In genomic region chr12:55673638-55674037, GRCh38 we compare ENCODE assay signal across 13 cellular contexts. TPM values are rescaled to one million over a fixed set of nuclear protein-coding genes. Genes with fewer than 3 reads are reported as not detected.
DNase-seq lines count a peak whose midpoint lies in the region; ATAC-seq and TF ChIP-seq lines count a peak whose summit lies in the region.
"Had no signal": no experiment of that assay in that cellular context is flagged by ENCODE, and none has a peak within 500 bp of the region (broad histone marks: within the 10 kb centered on the region; RNA-seq: fewer than 3 reads in every experiment).

No MANE protein-coding gene starts in this region.

- in situ Hi-C loops in transverse colon (cut with MboI; ENCODE audit: low pct_ligation_motif_present in 1 of 4, low pct_unique_long_range_greater_than_20kb in 1 of 4, low sequenced_read_pairs in 3 of 4) = no loop called here

- peak overlapping the region; percentile 19 to 40 (median 24) for H3K27ac ChIP-seq in transverse colon

- no peak for TF ChIP-seq CTCF in transverse colon (IDR thresholded peaks at IDR 0.05)
- no peak for TF ChIP-seq CTCF in activated CD8-positive, alpha-beta T cell treated with anti-CD3 and anti-CD28 coated beads for 36 hours (IDR thresholded peaks at IDR 0.05)

- POLR2A ChIA-PET in activated CD8-positive, alpha-beta T cell treated with anti-CD3 and anti-CD28 coated beads for 36 hours (lab: Charles Lee) = interaction anchor here (0.6 to 1.9 kb wide), 3 partner anchors 9 to 23 kb away, joined by 3 to 4 read pairs (median 3); no protein-coding TSS in a partner anchor

- CTCF ChIA-PET in activated CD8-positive, alpha-beta T cell treated with anti-CD3 and anti-CD28 coated beads for 36 hours (lab: Charles Lee) = interaction anchor here (1.9 kb wide), 1 partner anchor 17 kb away, joined by 8 read pairs; no protein-coding TSS in a partner anchor

- intact Hi-C loops in left cardiac atrium (cut with DNase I) = no loop called here
- intact Hi-C loops in Right ventricle myocardium inferior (cut with DNase I) = no loop called here
- intact Hi-C loops in transverse colon (cut with DNase I; ENCODE audit: low total_unique reads) = no loop called here
- intact Hi-C loops in activated CD8-positive, alpha-beta T cell treated with anti-CD3 and anti-CD28 coated beads for 36 hours (cut with micrococcal nuclease) = no loop called here

- H3K36me3 ChIP-seq in transverse colon = no peaks in the 10 kb centered on the region

- H3K4me1 ChIP-seq in transverse colon = peaks cover 0 to 46% (median 13%) of the 10 kb centered on the region in 4 donors

- H3K4me1 Mint-ChIP-seq in activated CD8-positive, alpha-beta T cell treated with anti-CD3 and anti-CD28 coated beads for 36 hours (ENCODE audit: low read depth) = no peaks in the 10 kb centered on the region

- H3K4me3 ChIP-seq in transverse colon = no peak overlapping the region

- no peak for DNase-seq in left cardiac atrium
- DNase-seq in Right ventricle myocardium inferior (ENCODE audit: missing footprints) = no peak
- peak; percentile 79 to 95 for DNase-seq in NOMO-1 (lab: John Stamatoyannopoulos, UW; ENCODE audit: unreplicated experiment in 2 of 2)
- no peak for DNase-seq in transverse colon
- no peak for DNase-seq in NCI-H2081 treated with DMSO at 0.1 percent for 48 hours (lab: John Stamatoyannopoulos, UW)
- DNase-seq in activated CD8-positive, alpha-beta T cell treated with anti-CD3 and anti-CD28 coated beads for 36 hours = no peak
- no peak for DNase-seq in activated CD8-positive, alpha-beta memory T cell treated with anti-CD3 and anti-CD28 coated beads, Interleukin-2, amount 50 U/mL, for 4 hours
- DNase-seq: NCI-H524 treated with DMSO at 0.1 percent for 48 hours had no signal

- no peak overlapping the region for H3K4me3 Mint-ChIP-seq in activated CD8-positive, alpha-beta T cell treated with anti-CD3 and anti-CD28 coated beads for 36 hours

- H3K27me3 ChIP-seq in transverse colon = no peaks in the 10 kb centered on the region

- peaks cover 3% of the 10 kb centered on the region for H3K27me3 Mint-ChIP-seq in activated CD8-positive, alpha-beta T cell treated with anti-CD3 and anti-CD28 coated beads for 36 hours

- no peaks in the 10 kb centered on the region for H3K36me3 Mint-ChIP-seq in activated CD8-positive, alpha-beta T cell treated with anti-CD3 and anti-CD28 coated beads for 36 hours (ENCODE audit: low read depth)

- TF ChIP-seq EP300 in transverse colon (IDR thresholded peaks at IDR 0.05; ENCODE audit: low read depth) = no peak

- TF ChIP-seq POLR2A in transverse colon (IDR thresholded peaks at IDR 0.05) = no peak

- H3K9me3 ChIP-seq in transverse colon = no peaks in the 10 kb centered on the region

- no peaks in the 10 kb centered on the region for H3K9me3 Mint-ChIP-seq in activated CD8-positive, alpha-beta T cell treated with anti-CD3 and anti-CD28 coated beads for 36 hours

- H3K27ac Mint-ChIP-seq in activated CD8-positive, alpha-beta T cell treated with anti-CD3 and anti-CD28 coated beads for 36 hours = no peak overlapping the region

- ATAC-seq in left cardiac atrium (peak; percentile 44 to 52), Right ventricle myocardium inferior (no peak), HG02885 (IDR thresholded peaks at IDR 0.05; ENCODE audit: poor library complexity, unreplicated experiment) (peak; percentile 100)
- ATAC-seq in activated CD8-positive, alpha-beta T cell treated with anti-CD3 and anti-CD28 coated beads for 36 hours = no peak
- ATAC-seq: HCT116 had no signal

RNA-seq across cellular contexts. Expression of gene ITGA7, which starts 34.1 kb away (rescaled TPM):
- total RNA-seq in left cardiac atrium (100 to 1,000 TPM; 395 to 448 TPM), Right ventricle myocardium inferior (479 TPM), transverse colon (100 to 1,000 TPM in 1 of 4 donors, 10 to 100 TPM in 3; 14.4 to 125 (median 23.6) TPM)
- total RNA-seq in activated CD8-positive, alpha-beta T cell treated with anti-CD3 and anti-CD28 coated beads for 36 hours = 1 to 10 TPM; 4.3 to 4.8 TPM

RNA-seq across cellular contexts. Expression of gene OR10P1, which starts 36.9 kb away (rescaled TPM):
- total RNA-seq in left cardiac atrium (under 1 TPM; 0.68 TPM), Right ventricle myocardium inferior (not detected), transverse colon (not detected)
- total RNA-seq in activated CD8-positive, alpha-beta T cell treated with anti-CD3 and anti-CD28 coated beads for 36 hours = not detected
- total RNA-seq: A673, endothelial cell of umbilical vein, mononuclear cell had no signal

RNA-seq across cellular contexts. Expression of gene BLOC1S1, which starts 42.2 kb away (rescaled TPM):
- total RNA-seq in left cardiac atrium (100 to 1,000 TPM; 119 to 123 TPM), Right ventricle myocardium inferior (128 TPM), transverse colon (100 to 1,000 TPM; 158 to 494 (median 381) TPM)
- total RNA-seq in activated CD8-positive, alpha-beta T cell treated with anti-CD3 and anti-CD28 coated beads for 36 hours = 10 to 100 TPM; 79.0 to 84.6 TPM

RNA-seq across cellular contexts. Expression of gene RDH5, which starts 46.6 kb away (rescaled TPM):
- total RNA-seq in left cardiac atrium = 10 to 100 TPM; 29.5 to 38.1 TPM
- total RNA-seq in Right ventricle myocardium inferior = 12.9 TPM
- 10 to 100 TPM; 16.5 to 74.4 (median 58.3) TPM for total RNA-seq in transverse colon
- 1 to 10 TPM; 5.3 to 6.8 TPM for total RNA-seq in activated CD8-positive, alpha-beta T cell treated with anti-CD3 and anti-CD28 coated beads for 36 hours

RNA-seq across cellular contexts. Expression of gene CD63, which starts 55.2 kb away (rescaled TPM):
- 1,000 to 10,000 TPM; 1,288 to 1,875 TPM for total RNA-seq in left cardiac atrium
- 790 TPM for total RNA-seq in Right ventricle myocardium inferior
- 100 to 1,000 TPM; 427 to 723 (median 581) TPM for total RNA-seq in transverse colon
- 100 to 1,000 TPM in 1 of 2 experiments, 10 to 100 TPM in 1; 99.6 to 101 TPM for total RNA-seq in activated CD8-positive, alpha-beta T cell treated with anti-CD3 and anti-CD28 coated beads for 36 hours

Comparison
In these comparisons a context has a peak if more than half of its experiments do, and no peak if none do; other contexts are left out.
1. ATAC-seq: peak in left cardiac atrium (2 of 2) and HG02885 (single experiment); none in Right ventricle myocardium inferior (single experiment) and activated CD8-positive, alpha-beta T cell treated with anti-CD3 and anti-CD28 coated beads for 36 hours (single experiment).
2. DNase-seq: peak in NOMO-1 (2 of 2); none in left cardiac atrium (single experiment), Right ventricle myocardium inferior (single experiment), transverse colon (single experiment), NCI-H2081 treated with DMSO at 0.1 percent for 48 hours (single experiment), activated CD8-positive, alpha-beta T cell treated with anti-CD3 and anti-CD28 coated beads for 36 hours (single experiment) and activated CD8-positive, alpha-beta memory T cell treated with anti-CD3 and anti-CD28 coated beads, Interleukin-2, amount 50 U/mL, for 4 hours (single experiment).